ENCODE assay signal across 9 cellular contexts in genomic region chr10:105950410-105950809, GRCh38.
DNase-seq lines count a peak whose midpoint lies in the region; ATAC-seq, FAIRE-seq and TF ChIP-seq lines count a peak whose summit lies in the region.
"Had no signal": no experiment of that assay in that cellular context is flagged by ENCODE, and none has a peak within 500 bp of the region (broad histone marks: within the 10 kb centered on the region; RNA-seq: fewer than 3 reads in every experiment).

No MANE protein-coding gene starts in this region.

- H3K9ac ChIP-seq in Karpas-422 (ENCODE audit: low read length): no peak overlapping the region

- intact Hi-C loops in pancreas (cut with DNase I): loop anchor here in 1 of 3 donors (5.0 kb wide), 1 partner anchor 222 kb away; no protein-coding TSS in a partner anchor

- no peaks in the 10 kb centered on the region for H3K9me2 ChIP-seq in Karpas-422 (replicated peaks; ENCODE audit: insufficient read depth, low read length)

- H3K9me3 Mint-ChIP-seq in activated T-cell treated with anti-CD3 and anti-CD28 coated beads, Interleukin-2, amount 50 U/mL, for 4 hours: no peaks in the 10 kb centered on the region

- H3K4me1 ChIP-seq in Karpas-422 (ENCODE audit: low read length): peaks cover 14% of the 10 kb centered on the region
- H3K4me1 ChIP-seq in pancreas: peaks cover 0 to 7% (median 0%) of the 10 kb centered on the region in 3 donors

- H3K36me3 ChIP-seq in Karpas-422 (ENCODE audit: insufficient read depth, low read length) (no peaks in the 10 kb centered on the region), pancreas (no peaks in the 10 kb centered on the region)

- no peak overlapping the region for H2AFZ ChIP-seq in Karpas-422 (ENCODE audit: low read length)

- no peaks in the 10 kb centered on the region for H3K9me3 ChIP-seq in Karpas-422 (ENCODE audit: low read length)
- no peaks in the 10 kb centered on the region for H3K9me3 ChIP-seq in pancreas

- WGBS in pancreas, 2 donors: 36 to 51% methylated on average over 2 of the region's 2 CpGs

- H3K4me3 ChIP-seq in Karpas-422 (ENCODE audit: low read length) (no peak overlapping the region), fibroblast of villous mesenchyme (ENCODE audit: low read depth, low read length) (no peak overlapping the region), pancreas (no peak overlapping the region)
- H3K4me3 ChIP-seq: skin epidermis had no signal

- H4K20me1 ChIP-seq in Karpas-422 (ENCODE audit: insufficient read depth, low read depth, low read length): no peaks in the 10 kb centered on the region

- H3K27ac ChIP-seq in Karpas-422 (ENCODE audit: low read length) (no peak overlapping the region), pancreas (no peak overlapping the region)
- H3K27ac ChIP-seq: skin epidermis had no signal

- TF ChIP-seq CTCF in fibroblast of villous mesenchyme (IDR thresholded peaks at IDR 0.05; ENCODE audit: insufficient read depth, low read depth, low read length): peak; percentile 71
- peak; percentile 57 to 79 (median 72) for TF ChIP-seq CTCF in pancreas (IDR thresholded peaks at IDR 0.05)

- ATAC-seq in GM21528 (IDR thresholded peaks at IDR 0.05; ENCODE audit: low FRiP score, unreplicated experiment): peak; percentile 47
- ATAC-seq in pancreas: peak; percentile 74 to 85 (median 79)
- no peak for ATAC-seq in GM18520 (IDR thresholded peaks at IDR 0.05; ENCODE audit: unreplicated experiment)
- no peak for ATAC-seq in activated T-cell treated with anti-CD3 and anti-CD28 coated beads, Interleukin-2, amount 50 U/mL, for 4 hours

- no peak overlapping the region for H3K4me3 Mint-ChIP-seq in activated T-cell treated with anti-CD3 and anti-CD28 coated beads, Interleukin-2, amount 50 U/mL, for 4 hours

- DNase-seq in G401 (ENCODE audit: low spot score) (peak; percentile 23), Karpas-422 (peak; percentile 81), UCSD-AML1 (lab: John Stamatoyannopoulos, UW; ENCODE audit: unreplicated experiment) (peak; percentile 8), fibroblast of villous mesenchyme (ENCODE audit: low read depth) (peak; percentile 54), pancreas (peak in 5 of 6 donors; percentile 16 to 56 (median 35))
- DNase-seq in activated T-cell treated with anti-CD3 and anti-CD28 coated beads, Interleukin-2, amount 50 U/mL, for 4 hours: no peak

- FAIRE-seq in pancreas (lab: Jason Lieb, UNC): peak; percentile 81

- H3K79me2 ChIP-seq in Karpas-422 (ENCODE audit: low read length): no peaks in the 10 kb centered on the region

- H3K4me2 ChIP-seq in Karpas-422 (ENCODE audit: low read depth, low read length, poor library complexity, severe bottlenecking): no peak overlapping the region

- no peaks in the 10 kb centered on the region for H3K36me3 Mint-ChIP-seq in activated T-cell treated with anti-CD3 and anti-CD28 coated beads, Interleukin-2, amount 50 U/mL, for 4 hours (ENCODE audit: insufficient read depth)

- no peaks in the 10 kb centered on the region for H3K27me3 Mint-ChIP-seq in activated T-cell treated with anti-CD3 and anti-CD28 coated beads, Interleukin-2, amount 50 U/mL, for 4 hours (ENCODE audit: low read depth)

- in situ Hi-C loops in G401 (cut with HindIII; ENCODE audit: low sequenced_read_pairs): no loop called here

- H3K27me3 ChIP-seq in Karpas-422 (ENCODE audit: low read length) (no peaks in the 10 kb centered on the region), pancreas (no peaks in the 10 kb centered on the region)

- H3K4me1 Mint-ChIP-seq in activated T-cell treated with anti-CD3 and anti-CD28 coated beads, Interleukin-2, amount 50 U/mL, for 4 hours (ENCODE audit: low read depth): no peaks in the 10 kb centered on the region

Comparison
In these comparisons a context has a peak if more than half of its experiments do, and no peak if none do; other contexts are left out.
1. ATAC-seq: peak in GM21528 (single experiment) and pancreas (4 of 4); none in GM18520 (single experiment) and activated T-cell treated with anti-CD3 and anti-CD28 coated beads, Interleukin-2, amount 50 U/mL, for 4 hours (0 of 2).